2 cellular contexts compared by ENCODE assay signal in genomic region chr21:17583898-17584297, GRCh38.
A peak's percentile ranks its signal among the peaks of the same experiment; 100 is the strongest.
TF ChIP-seq lines count a peak whose summit lies in the region.

No MANE protein-coding gene starts in this region.

TF ChIP-seq in GM23338, 12 proteins besides CTCF, POLR2A, EP300 and RAD21:
- TF ChIP-seq ZNF114 (CRISPR knock-in tag; IDR thresholded peaks at IDR 0.05) = no peak
- no peak for TF ChIP-seq EZH2 (IDR thresholded peaks at IDR 0.05; ENCODE audit: low read depth, unreplicated experiment)
- no peak for TF ChIP-seq STAT1 (IDR thresholded peaks at IDR 0.05; ENCODE audit: unreplicated experiment)
- TF ChIP-seq REST (IDR thresholded peaks at IDR 0.05; ENCODE audit: unreplicated experiment) = no peak
- no peak for TF ChIP-seq CREB1 (CRISPR knock-in tag; IDR thresholded peaks at IDR 0.05; ENCODE audit: low read depth)
- no peak for TF ChIP-seq ZNF331 (CRISPR knock-in tag; IDR thresholded peaks at IDR 0.05; ENCODE audit: low read depth)
- no peak for TF ChIP-seq POLR2AphosphoS5 (IDR thresholded peaks at IDR 0.05; ENCODE audit: low read depth)
- TF ChIP-seq JUNB (IDR thresholded peaks at IDR 0.05; ENCODE audit: unreplicated experiment) = no peak
- no peak for TF ChIP-seq EZH2phosphoT487 (IDR thresholded peaks at IDR 0.05; ENCODE audit: unreplicated experiment)
- no peak for TF ChIP-seq ZNF462 (CRISPR knock-in tag; IDR thresholded peaks at IDR 0.05)
- no peak for TF ChIP-seq NANOG (IDR thresholded peaks at IDR 0.05; ENCODE audit: borderline replicate concordance)
- no peak for TF ChIP-seq ETS1 (IDR thresholded peaks at IDR 0.05)

TF ChIP-seq in K562, 482 proteins besides CTCF, POLR2A, EP300 and RAD21:
- TF ChIP-seq MAFG (tag; conservative IDR thresholded peaks at IDR 0.05) (0 out of 2 replicates have a peak, but pooled peaks have one; percentile 13), AFF1 (IDR thresholded peaks at IDR 0.05; ENCODE audit: low read depth in 1 of 2, partially characterized antibody in 2 of 2) (no peak), ZNF316 (IDR thresholded peaks at IDR 0.05) (peak; percentile 54; the same call in 1 of the 2 replicates), C11orf30 (IDR thresholded peaks at IDR 0.05; ENCODE audit: low read depth) (peak; percentile 35; the same call in 1 of the 2 replicates)
